In the genomic region with DNA sequence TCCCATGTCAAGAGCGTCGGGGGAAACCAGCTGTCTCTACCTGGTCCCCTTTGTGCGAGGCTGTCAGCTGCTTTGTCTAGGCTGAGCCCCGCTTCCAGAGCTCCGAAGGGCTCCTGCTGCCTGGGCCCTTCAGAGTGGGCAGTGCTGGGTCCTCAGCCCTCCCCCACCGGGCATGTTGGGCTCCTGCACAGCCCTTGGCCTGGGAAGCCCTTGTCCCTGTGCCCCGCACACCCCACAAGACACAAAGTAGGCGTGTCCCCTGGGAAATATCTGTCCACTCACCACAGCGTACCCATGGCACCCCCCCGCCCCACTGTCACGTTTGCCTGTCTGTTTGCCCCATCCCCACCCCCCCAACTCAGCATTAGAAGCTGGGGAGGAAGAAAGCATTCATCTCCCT, we compare ENCODE assay signal across 26 cellular contexts.
"Had no signal": no experiment of that assay in that cellular context is flagged by ENCODE, and none has a peak within 500 bp of the region (broad histone marks: within the 10 kb centered on the region; RNA-seq: fewer than 3 reads in every experiment).

No MANE protein-coding gene starts in this region.

- H3K4me2 ChIP-seq: smooth muscle cell had no signal

- H3K9me3 ChIP-seq: esophagus muscularis mucosa, heart left ventricle, mucosa of descending colon, psoas muscle, stomach, thyroid gland, upper lobe of left lung had no signal

- ATAC-seq: activated CD8-positive, alpha-beta T cell treated with anti-CD3 and anti-CD28 coated beads for 36 hours; activated naive CD4-positive, alpha-beta T cell treated with anti-CD3 and anti-CD28 coated beads, Interleukin-2, amount 50 U/mL, for 72 hours; activated T-cell treated with anti-CD3 and anti-CD28 coated beads, Interleukin-2, amount 50 U/mL, for 4 hours; activated T-helper 17 cell treated with anti-CD3 and anti-CD28 coated beads, Interleukin-2, amount 50 U/mL, for 72 hours; foreskin keratinocyte; heart left ventricle; mucosa of descending colon; psoas muscle; stimulated activated naive B cell treated with anti-CD40 and anti-IgM and Interleukin-4, amounts not matched to agents 10 μg/mL and 1 μg/mL and 100 μg/mL, for 72 hours had no signal

- H3K27me3 ChIP-seq: brain microvascular endothelial cell, esophagus muscularis mucosa, foreskin keratinocyte, heart left ventricle, stomach, thyroid gland, upper lobe of left lung had no signal

- FAIRE-seq: kidney had no signal

- H3K4me1 ChIP-seq: foreskin keratinocyte, psoas muscle had no signal

- H3K36me3 ChIP-seq: brain microvascular endothelial cell, thyroid gland had no signal

- H3K27ac ChIP-seq: brain microvascular endothelial cell, esophagus muscularis mucosa, foreskin keratinocyte, heart left ventricle, psoas muscle, stomach, thyroid gland, upper lobe of left lung had no signal

- DNase-seq: activated B cell treated with CpG ODN at 0.5 μM for 24 hours; activated CD4-positive, alpha-beta T cell treated with anti-CD3 and anti-CD28 coated beads, Interleukin-2, amount 50 U/mL, for 1 hour; activated CD8-positive, alpha-beta T cell treated with anti-CD3 and anti-CD28 coated beads for 36 hours; activated naive CD4-positive, alpha-beta T cell; activated T-cell treated with anti-CD3 and anti-CD28 coated beads, Interleukin-2, amount 50 U/mL, for 4 hours; anterior cingulate cortex; brain microvascular endothelial cell; effector CD4-positive, alpha-beta T cell; foreskin keratinocyte; hypothalamus; immature natural killer cell; kidney; stimulated activated CD4-positive, alpha-beta T cell treated with anti-CD3 and anti-CD28 coated beads, Interleukin-15, amount 100 ng/mL, for 24 hours; stimulated activated CD4-positive, alpha-beta T cell treated with anti-CD3 and anti-CD28 coated beads, Interleukin-2, amount 100 ng/mL, for 24 hours; stimulated activated naive B cell treated with anti-CD40 and anti-IgM and Interleukin-4, amounts not matched to agents 10 μg/mL and 1 μg/mL and 100 μg/mL, for 72 hours; stomach; T-helper 1 cell; thyroid gland; upper lobe of left lung had no signal

- H3K4me3 ChIP-seq: esophagus muscularis mucosa, heart left ventricle, mucosa of descending colon, psoas muscle, smooth muscle cell, stomach, thyroid gland, upper lobe of left lung had no signal
